ENCODE assay signal across 8 cellular contexts in the genomic region with DNA sequence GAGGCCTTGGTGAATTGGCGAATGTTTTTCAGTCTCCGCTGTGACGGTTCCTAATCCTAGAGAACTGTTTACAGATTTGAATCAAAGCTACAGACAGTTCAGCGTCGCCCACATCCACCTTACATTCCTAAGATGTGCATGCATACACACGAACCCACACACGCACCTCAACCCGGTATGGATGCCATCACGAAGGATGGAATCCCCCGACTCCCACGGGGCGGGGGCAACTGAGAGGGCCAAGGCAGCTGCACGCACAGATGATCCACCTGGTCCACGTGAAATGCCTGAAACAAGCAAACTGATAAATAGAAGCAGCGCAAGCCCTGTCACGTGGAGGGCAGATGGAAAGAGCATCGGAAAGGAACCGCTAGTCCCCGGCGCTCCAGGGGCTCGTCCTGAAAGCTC. TPM values are rescaled to one million over a fixed set of nuclear protein-coding genes. Genes with fewer than 3 reads are reported as not detected.
DNase-seq lines count a peak whose midpoint lies in the region; TF ChIP-seq lines count a peak whose summit lies in the region.

No MANE protein-coding gene starts in this region.

- no peaks in the 10 kb centered on the region for H3K9me3 Mint-ChIP-seq in H9

- H3K4me2 ChIP-seq in H9 (ENCODE audit: insufficient read depth, insufficient read length, low read length), result peak overlapping the region; percentile 90
- peak overlapping the region; percentile 78 for H3K4me2 ChIP-seq in Loucy (ENCODE audit: low read depth, low read length, poor library complexity, severe bottlenecking)

- H3K9me3 ChIP-seq in H9 (ENCODE audit: control insufficient read depth, low read depth, low read length) (no peaks in the 10 kb centered on the region), Loucy (ENCODE audit: insufficient read depth, low read depth, low read length) (no peaks in the 10 kb centered on the region)

- no peaks in the 10 kb centered on the region for H3F3A ChIP-seq in Loucy (ENCODE audit: low read depth)

- H3K27ac ChIP-seq in H9 (ENCODE audit: insufficient read length, low read depth, low read length), result no peak overlapping the region

- no peak overlapping the region for H2BK12ac ChIP-seq in H9 (ENCODE audit: insufficient read length, low read depth, low read length)

- no peak overlapping the region for H3K23ac ChIP-seq in H9 (ENCODE audit: insufficient read length, low read depth, low read length)

- H3K9ac ChIP-seq in H9 (ENCODE audit: extremely low read depth, insufficient read length, low read length), result peak overlapping the region; percentile 39
- H3K9ac ChIP-seq in Loucy (ENCODE audit: low read depth, low read length, poor library complexity, severe bottlenecking), result peak overlapping the region; percentile 90

- H3K36me3 Mint-ChIP-seq in H9 (ENCODE audit: insufficient read depth in 1 of 3, low read depth in 3 of 3), result peaks cover 0 to 16% (median 0%) of the 10 kb centered on the region in 3 experiments; a peak in 2 of 7 replicates

- TF ChIP-seq CTCF in GM13976 (IDR thresholded peaks at IDR 0.05; ENCODE audit: borderline replicate concordance, control extremely low read depth, extremely low read depth, insufficient read depth, missing control alignments), result no peak
- no peak for TF ChIP-seq CTCF in H9 (conservative IDR thresholded peaks at IDR 0.05)
- no peak for TF ChIP-seq CTCF in Loucy (conservative IDR thresholded peaks at IDR 0.05; ENCODE audit: low read length)

- H2AFZ ChIP-seq in H9 (ENCODE audit: low read length), result peak overlapping the region; percentile 7
- peak overlapping the region; percentile 88 for H2AFZ ChIP-seq in Loucy (ENCODE audit: low read length)

- no peaks in the 10 kb centered on the region for H3K36me3 ChIP-seq in Loucy (ENCODE audit: insufficient read depth, low read length)

- no peak overlapping the region for H2BK120ac ChIP-seq in H9 (ENCODE audit: low read depth, low read length, poor library complexity, severe bottlenecking)

- DNase-seq in GM13976 (ENCODE audit: low spot score), result peak; percentile 60
- DNase-seq in H9, result no peak
- peak; percentile 28 to 39 for DNase-seq in activated CD4-positive, alpha-beta T cell treated with anti-CD3 and anti-CD28 coated beads, Interleukin-2, amount 50 U/mL, for 24 hours (ENCODE audit: low read depth in 1 of 2, low spot score in 1 of 2)
- peak; percentile 51 for DNase-seq in effector CD4-positive, alpha-beta T cell
- peak; percentile 70 for DNase-seq in myocyte (ENCODE audit: low read depth)
- peak; percentile 65 for DNase-seq in stimulated activated naive CD4-positive, alpha-beta T cell treated with Interleukin-2 at 50 U/mL for 16 hours (lab: John Stamatoyannopoulos, UW)
- DNase-seq in epidermal melanocyte (ENCODE audit: insufficient read length, low spot score), result no peak

- no peak overlapping the region for H3T11ph ChIP-seq in H9 (ENCODE audit: low read length)

- no peak overlapping the region for H4K8ac ChIP-seq in H9 (replicated peaks; ENCODE audit: insufficient read length, low read depth, low read length)

- no peak overlapping the region for H4K91ac ChIP-seq in H9 (ENCODE audit: insufficient read length, low read depth, low read length)

- no CpG with 5 or more reads among the region's 21 CpGs for WGBS in H9 (ENCODE audit: extremely low coverage, insufficient read length, low lambda C conversion rate)

- H2BK5ac ChIP-seq in H9 (ENCODE audit: insufficient read length, low read length), result no peak overlapping the region

- H3K4me1 Mint-ChIP-seq in H9, result peaks cover 7 to 15% of the 10 kb centered on the region in 2 experiments

- no peak overlapping the region for H2BK15ac ChIP-seq in H9 (ENCODE audit: low read depth, low read length)

- peak overlapping the region; percentile 96 for H3K4me3 ChIP-seq in Loucy (ENCODE audit: low read length, poor library complexity, severe bottlenecking)

- H4K5ac ChIP-seq in H9 (ENCODE audit: insufficient read length, low read depth, low read length), result no peak overlapping the region

- 0 out of 2 replicates have a peak, but pooled peaks cover 1% of the 10 kb centered on the region for H3K27me3 Mint-ChIP-seq in H9 (ENCODE audit: low read depth)

- no peak overlapping the region for H3K56ac ChIP-seq in H9 (ENCODE audit: insufficient read length, low read depth, low read length)

- no peaks in the 10 kb centered on the region for H3K9me2 ChIP-seq in Loucy (replicated peaks; ENCODE audit: low read depth, low read length)

- peak overlapping the region in 1 of 3 experiments; percentile 87; a peak in 2 of 7 replicates for H3K27ac Mint-ChIP-seq in H9

- in situ Hi-C loops in GM13976 (cut with MboI; ENCODE audit: low sequenced_read_pairs, unreplicated experiment), result no loop called here

- H2BK20ac ChIP-seq in H9 (ENCODE audit: low read depth, low read length, poor library complexity, severe bottlenecking), result no peak overlapping the region

- no peaks in the 10 kb centered on the region for H3K4me1 ChIP-seq in H9 (ENCODE audit: insufficient read depth, low read length)
- H3K4me1 ChIP-seq in Loucy (ENCODE audit: insufficient read depth, low read length, poor library complexity, severe bottlenecking), result peaks cover 37% of the 10 kb centered on the region

- peak overlapping the region; percentile 95 for H3K4me3 Mint-ChIP-seq in H9

- H3K4ac ChIP-seq in H9 (ENCODE audit: low read depth, low read length), result no peak overlapping the region

- no peaks in the 10 kb centered on the region for H3K27me3 ChIP-seq in H9 (ENCODE audit: insufficient read depth, low read length)
- no peaks in the 10 kb centered on the region for H3K27me3 ChIP-seq in Loucy (ENCODE audit: insufficient read depth, low read length, poor library complexity, severe bottlenecking)

- H3K18ac ChIP-seq in H9 (ENCODE audit: insufficient read length, low read depth, low read length), result no peak overlapping the region

- no peak overlapping the region for H3K14ac ChIP-seq in H9 (ENCODE audit: insufficient read depth, low read length)

- H3K23me2 ChIP-seq in H9 (ENCODE audit: insufficient read length, low read depth, low read length, poor library complexity, severe bottlenecking), result peaks cover 11% of the 10 kb centered on the region

- no peaks in the 10 kb centered on the region for H4K20me1 ChIP-seq in H9 (ENCODE audit: control insufficient read depth, insufficient read depth, insufficient read length)
- H4K20me1 ChIP-seq in Loucy (ENCODE audit: insufficient read depth, low read length, poor library complexity, severe bottlenecking), result no peaks in the 10 kb centered on the region

- no peaks in the 10 kb centered on the region for H3K79me2 ChIP-seq in H9 (ENCODE audit: insufficient read depth, low read length)
- H3K79me2 ChIP-seq in Loucy (ENCODE audit: insufficient read depth, low read length), result peaks cover 33% of the 10 kb centered on the region

- no peak overlapping the region for H2AK5ac ChIP-seq in H9 (ENCODE audit: insufficient read length, low read length)

- no peaks in the 10 kb centered on the region for H3K79me1 ChIP-seq in H9 (ENCODE audit: insufficient read depth, low read depth, low read length, poor library complexity, severe bottlenecking)

RNA-seq across cellular contexts. Expression of a gene that starts 0.4 kb away (rescaled TPM):
- total RNA-seq in H9 (2021) (9.4 and 10.5 TPM in 2 replicates), myocyte (57.7 and 86.1 TPM in 2 replicates)
- polyA plus RNA-seq in myocyte (2012), result 51.7 TPM

Comparison
In these comparisons a context has a peak if more than half of its experiments do, and no peak if none do; other contexts are left out.
1. DNase-seq: peak in GM13976 (single experiment), activated CD4-positive, alpha-beta T cell treated with anti-CD3 and anti-CD28 coated beads, Interleukin-2, amount 50 U/mL, for 24 hours (2 of 2), effector CD4-positive, alpha-beta T cell (single experiment), myocyte (single experiment) and stimulated activated naive CD4-positive, alpha-beta T cell treated with Interleukin-2 at 50 U/mL for 16 hours (single experiment); none in H9 (single experiment) and epidermal melanocyte (single experiment).